In the genomic region with DNA sequence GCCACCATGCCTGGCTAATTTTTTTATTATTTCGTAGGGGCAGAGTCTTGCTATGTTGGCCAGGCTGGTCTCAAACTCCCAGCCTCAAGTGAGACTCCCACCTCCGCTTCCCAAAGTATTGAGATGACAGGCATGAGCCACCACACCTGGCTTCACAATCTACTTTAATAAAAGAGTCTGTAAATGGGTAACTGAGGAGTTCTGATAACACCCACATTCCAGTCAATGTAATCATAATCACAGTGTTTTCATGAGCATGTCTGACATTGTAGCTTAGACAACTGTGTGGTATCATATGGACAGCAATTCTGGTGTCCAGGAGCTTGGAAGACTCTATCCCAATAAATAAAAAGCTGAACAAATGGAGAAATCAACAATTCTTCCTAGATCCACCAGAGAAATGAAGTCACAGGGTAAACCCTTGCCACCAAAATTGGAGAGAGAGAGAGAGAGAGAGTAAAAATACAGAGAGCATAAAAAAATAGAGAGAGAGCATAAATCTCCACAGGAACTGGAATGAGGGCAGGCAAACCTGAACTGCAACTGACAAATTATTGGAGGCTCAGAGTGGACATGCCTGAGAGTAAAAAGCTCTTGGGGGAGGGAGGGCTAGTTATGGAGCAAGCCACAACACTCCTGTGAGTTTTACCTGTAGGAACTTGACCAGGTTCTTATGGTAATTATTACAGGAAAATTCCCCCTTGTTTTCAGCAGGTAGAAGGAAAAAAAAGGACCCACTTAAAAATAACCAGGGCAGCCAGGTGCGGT, we compare ENCODE assay signal across 1 cellular context.
A peak's percentile ranks its signal among the peaks of the same experiment; 100 is the strongest.
TF ChIP-seq lines count a peak whose summit lies in the region.

No MANE protein-coding gene starts in this region.

TF ChIP-seq in HepG2, 621 proteins besides CTCF, POLR2A, EP300 and RAD21:
- TF ChIP-seq, protein P1, sequence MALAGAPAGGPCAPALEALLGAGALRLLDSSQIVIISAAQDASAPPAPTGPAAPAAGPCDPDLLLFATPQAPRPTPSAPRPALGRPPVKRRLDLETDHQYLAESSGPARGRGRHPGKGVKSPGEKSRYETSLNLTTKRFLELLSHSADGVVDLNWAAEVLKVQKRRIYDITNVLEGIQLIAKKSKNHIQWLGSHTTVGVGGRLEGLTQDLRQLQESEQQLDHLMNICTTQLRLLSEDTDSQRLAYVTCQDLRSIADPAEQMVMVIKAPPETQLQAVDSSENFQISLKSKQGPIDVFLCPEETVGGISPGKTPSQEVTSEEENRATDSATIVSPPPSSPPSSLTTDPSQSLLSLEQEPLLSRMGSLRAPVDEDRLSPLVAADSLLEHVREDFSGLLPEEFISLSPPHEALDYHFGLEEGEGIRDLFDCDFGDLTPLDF (CRISPR knock-in tag; IDR thresholded peaks at IDR 0.05) = no peak
- TF ChIP-seq, protein P2, sequence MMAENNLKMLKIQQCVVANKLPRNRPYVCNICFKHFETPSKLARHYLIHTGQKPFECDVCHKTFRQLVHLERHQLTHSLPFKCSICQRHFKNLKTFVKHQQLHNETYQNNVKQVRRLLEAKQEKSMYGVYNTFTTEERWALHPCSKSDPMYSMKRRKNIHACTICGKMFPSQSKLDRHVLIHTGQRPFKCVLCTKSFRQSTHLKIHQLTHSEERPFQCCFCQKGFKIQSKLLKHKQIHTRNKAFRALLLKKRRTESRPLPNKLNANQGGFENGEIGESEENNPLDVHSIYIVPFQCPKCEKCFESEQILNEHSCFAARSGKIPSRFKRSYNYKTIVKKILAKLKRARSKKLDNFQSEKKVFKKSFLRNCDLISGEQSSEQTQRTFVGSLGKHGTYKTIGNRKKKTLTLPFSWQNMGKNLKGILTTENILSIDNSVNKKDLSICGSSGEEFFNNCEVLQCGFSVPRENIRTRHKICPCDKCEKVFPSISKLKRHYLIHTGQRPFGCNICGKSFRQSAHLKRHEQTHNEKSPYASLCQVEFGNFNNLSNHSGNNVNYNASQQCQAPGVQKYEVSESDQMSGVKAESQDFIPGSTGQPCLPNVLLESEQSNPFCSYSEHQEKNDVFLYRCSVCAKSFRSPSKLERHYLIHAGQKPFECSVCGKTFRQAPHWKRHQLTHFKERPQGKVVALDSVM (CRISPR knock-in tag; IDR thresholded peaks at IDR 0.05) = 0 out of 2 replicates have a peak, but pooled peaks have one; percentile 1
- TF ChIP-seq ZNF121 (CRISPR knock-in tag; IDR thresholded peaks at IDR 0.05) (0 out of 2 replicates have a peak, but pooled peaks have one; percentile 35), ZNF3 (CRISPR knock-in tag; IDR thresholded peaks at IDR 0.05) (no peak), ESRRA (CRISPR knock-in tag; IDR thresholded peaks at IDR 0.05; ENCODE audit: low read depth) (no peak), NFKB2 (CRISPR knock-in tag; IDR thresholded peaks at IDR 0.05; ENCODE audit: borderline replicate concordance) (no peak), NR3C1 (CRISPR knock-in tag; IDR thresholded peaks at IDR 0.05) (no peak), ZNF124 (CRISPR knock-in tag; IDR thresholded peaks at IDR 0.05) (no peak)
- TF ChIP-seq, protein P3, sequence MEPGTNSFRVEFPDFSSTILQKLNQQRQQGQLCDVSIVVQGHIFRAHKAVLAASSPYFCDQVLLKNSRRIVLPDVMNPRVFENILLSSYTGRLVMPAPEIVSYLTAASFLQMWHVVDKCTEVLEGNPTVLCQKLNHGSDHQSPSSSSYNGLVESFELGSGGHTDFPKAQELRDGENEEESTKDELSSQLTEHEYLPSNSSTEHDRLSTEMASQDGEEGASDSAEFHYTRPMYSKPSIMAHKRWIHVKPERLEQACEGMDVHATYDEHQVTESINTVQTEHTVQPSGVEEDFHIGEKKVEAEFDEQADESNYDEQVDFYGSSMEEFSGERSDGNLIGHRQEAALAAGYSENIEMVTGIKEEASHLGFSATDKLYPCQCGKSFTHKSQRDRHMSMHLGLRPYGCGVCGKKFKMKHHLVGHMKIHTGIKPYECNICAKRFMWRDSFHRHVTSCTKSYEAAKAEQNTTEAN (CRISPR knock-in tag; conservative IDR thresholded peaks at IDR 0.05) = no peak
- TF ChIP-seq, protein P4, sequence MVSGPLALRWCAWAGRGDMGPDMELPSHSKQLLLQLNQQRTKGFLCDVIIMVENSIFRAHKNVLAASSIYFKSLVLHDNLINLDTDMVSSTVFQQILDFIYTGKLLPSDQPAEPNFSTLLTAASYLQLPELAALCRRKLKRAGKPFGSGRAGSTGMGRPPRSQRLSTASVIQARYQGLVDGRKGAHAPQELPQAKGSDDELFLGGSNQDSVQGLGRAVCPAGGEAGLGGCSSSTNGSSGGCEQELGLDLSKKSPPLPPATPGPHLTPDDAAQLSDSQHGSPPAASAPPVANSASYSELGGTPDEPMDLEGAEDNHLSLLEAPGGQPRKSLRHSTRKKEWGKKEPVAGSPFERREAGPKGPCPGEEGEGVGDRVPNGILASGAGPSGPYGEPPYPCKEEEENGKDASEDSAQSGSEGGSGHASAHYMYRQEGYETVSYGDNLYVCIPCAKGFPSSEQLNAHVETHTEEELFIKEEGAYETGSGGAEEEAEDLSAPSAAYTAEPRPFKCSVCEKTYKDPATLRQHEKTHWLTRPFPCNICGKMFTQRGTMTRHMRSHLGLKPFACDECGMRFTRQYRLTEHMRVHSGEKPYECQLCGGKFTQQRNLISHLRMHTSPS (CRISPR knock-in tag; IDR thresholded peaks at IDR 0.05; ENCODE audit: low read depth) = no peak
